ENCODE assay signal across 12 cellular contexts in the genomic region with DNA sequence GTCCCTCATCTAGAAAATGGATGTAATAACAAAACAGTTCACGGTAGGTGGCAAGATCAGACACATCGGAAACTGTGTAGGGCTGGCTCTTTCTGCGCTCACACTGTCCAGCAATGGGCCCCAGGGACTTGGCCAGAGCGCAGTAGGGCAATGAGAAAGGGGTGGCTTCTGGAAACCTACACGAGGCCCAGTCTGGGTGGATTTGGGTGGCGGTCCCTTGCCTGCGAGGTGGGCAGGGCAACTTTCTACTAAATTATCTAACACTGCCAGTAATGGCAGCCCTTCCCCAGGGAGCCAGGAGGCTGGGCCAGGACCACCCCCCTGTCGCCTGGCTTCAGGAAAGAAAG. TPM values are rescaled to one million over a fixed set of nuclear protein-coding genes. Genes with fewer than 3 reads are reported as not detected.
DNase-seq lines count a peak whose midpoint lies in the region; ATAC-seq, FAIRE-seq and TF ChIP-seq lines count a peak whose summit lies in the region.
"Had no signal": no experiment of that assay in that cellular context is flagged by ENCODE, and none has a peak within 500 bp of the region (broad histone marks: within the 10 kb centered on the region; RNA-seq: fewer than 3 reads in every experiment).

No MANE protein-coding gene starts in this region.

- FAIRE-seq in astrocyte (lab: Jason Lieb, UNC): no peak

- peaks cover 23% of the 10 kb centered on the region for H4K20me1 ChIP-seq in astrocyte (ENCODE audit: insufficient read depth, low read length)

- H2AFZ ChIP-seq in astrocyte (ENCODE audit: low read depth, low read length): no peak overlapping the region

- H3K27me3 ChIP-seq in right atrium auricular region (no peaks in the 10 kb centered on the region), astrocyte (ENCODE audit: insufficient read depth, low read length) (no peaks in the 10 kb centered on the region), vagina (no peaks in the 10 kb centered on the region)
- H3K27me3 ChIP-seq: body of pancreas had no signal

- ATAC-seq in left ventricle myocardium superior (no peak), HG03565 (IDR thresholded peaks at IDR 0.05; ENCODE audit: unreplicated experiment) (no peak)
- no peak for ATAC-seq in naive thymus-derived CD8-positive, alpha-beta T cell

- H3K36me3 Mint-ChIP-seq in astrocyte (ENCODE audit: low read depth, unreplicated experiment): no peaks in the 10 kb centered on the region
- no peaks in the 10 kb centered on the region for H3K36me3 Mint-ChIP-seq in naive thymus-derived CD8-positive, alpha-beta T cell
- H3K36me3 Mint-ChIP-seq: IgD-negative memory B cell had no signal

- no peak for TF ChIP-seq POLR2A in vagina (IDR thresholded peaks at IDR 0.05)

- peak overlapping the region; percentile 87 for H3K4me2 ChIP-seq in astrocyte (ENCODE audit: low read length)

- H3K4me3 Mint-ChIP-seq in astrocyte (ENCODE audit: unreplicated experiment): peak overlapping the region; percentile 84
- H3K4me3 Mint-ChIP-seq in naive thymus-derived CD8-positive, alpha-beta T cell: peak overlapping the region; percentile 48 to 93 (median 74)

- no peaks in the 10 kb centered on the region for H3K36me3 ChIP-seq in right atrium auricular region
- no peaks in the 10 kb centered on the region for H3K36me3 ChIP-seq in astrocyte (ENCODE audit: insufficient read depth, low read length)
- H3K36me3 ChIP-seq in vagina: no peaks in the 10 kb centered on the region

- H3K4me3 ChIP-seq in right atrium auricular region (no peak overlapping the region), astrocyte (ENCODE audit: insufficient read depth, low read depth, low read length) (no peak overlapping the region), vagina (peak overlapping the region in 1 of 2 donors; percentile 57)
- H3K4me3 ChIP-seq: body of pancreas had no signal

- H3K27ac ChIP-seq in right atrium auricular region: peak overlapping the region; percentile 50 to 60
- H3K27ac ChIP-seq in astrocyte (ENCODE audit: low read depth, low read length): no peak overlapping the region
- H3K27ac ChIP-seq in vagina: peak overlapping the region; percentile 76

- H3K4me1 ChIP-seq in right atrium auricular region (peaks cover 0 to 55% of the 10 kb centered on the region in 2 donors), astrocyte (ENCODE audit: insufficient read depth, low read length) (peaks cover 27% of the 10 kb centered on the region), vagina (peaks cover 57% of the 10 kb centered on the region)

- H3K4me1 Mint-ChIP-seq in astrocyte (ENCODE audit: low read depth, unreplicated experiment): peaks cover 24% of the 10 kb centered on the region
- peaks cover 25 to 42% (median 35%) of the 10 kb centered on the region in 4 donors for H3K4me1 Mint-ChIP-seq in naive thymus-derived CD8-positive, alpha-beta T cell

- H3K9ac ChIP-seq in astrocyte (ENCODE audit: low read length): no peak overlapping the region

- no peak overlapping the region for H3K27ac Mint-ChIP-seq in astrocyte (ENCODE audit: unreplicated experiment)
- H3K27ac Mint-ChIP-seq in naive thymus-derived CD8-positive, alpha-beta T cell: peak overlapping the region in 6 of 10 donors; percentile 2 to 85 (median 51)

- H3K27me3 Mint-ChIP-seq in astrocyte (ENCODE audit: low read depth, unreplicated experiment): no peaks in the 10 kb centered on the region
- peaks cover 0 to 2% (median 0%) of the 10 kb centered on the region in 5 donors for H3K27me3 Mint-ChIP-seq in naive thymus-derived CD8-positive, alpha-beta T cell

- H3K9me3 ChIP-seq in right atrium auricular region (no peaks in the 10 kb centered on the region), astrocyte (ENCODE audit: insufficient read depth, low read depth, low read length) (no peaks in the 10 kb centered on the region), vagina (no peaks in the 10 kb centered on the region)
- H3K9me3 ChIP-seq: body of pancreas had no signal

- intact Hi-C loops in left ventricle myocardium superior (cut with micrococcal nuclease) (no loop called here), vagina (cut with DNase I) (no loop called here)

- peaks cover 18% of the 10 kb centered on the region for H3K79me2 ChIP-seq in astrocyte (ENCODE audit: insufficient read depth, low read length)

- no peaks in the 10 kb centered on the region for H3K9me3 Mint-ChIP-seq in astrocyte (ENCODE audit: unreplicated experiment)
- H3K9me3 Mint-ChIP-seq in naive thymus-derived CD8-positive, alpha-beta T cell: no peaks in the 10 kb centered on the region
- H3K9me3 Mint-ChIP-seq: IgD-negative memory B cell had no signal

- POLR2A ChIA-PET in naive thymus-derived CD8-positive, alpha-beta T cell (lab: Charles Lee): interaction anchor here (0.5 to 6.1 kb wide), 4 partner anchors 9 to 360 kb away, joined by 3 to 241 read pairs (median 28); no protein-coding TSS in a partner anchor

- DNase-seq in right atrium auricular region (ENCODE audit: low spot score): no peak
- DNase-seq in left ventricle myocardium superior: no peak
- no peak for DNase-seq in astrocyte (ENCODE audit: low read depth)
- DNase-seq in naive thymus-derived CD8-positive, alpha-beta T cell: no peak
- no peak for DNase-seq in vagina (ENCODE audit: extremely low spot score in 2 of 2)
- DNase-seq in NCI-H82 (lab: John Stamatoyannopoulos, UW): no peak
- DNase-seq in SIG-M5 treated with dmso at 0.1 percent for 504 hours (lab: John Stamatoyannopoulos, UW; ENCODE audit: unreplicated experiment): no peak
- DNase-seq: body of pancreas, glutamatergic neuron, HCEC 1CT had no signal

- no peak for TF ChIP-seq CTCF in right atrium auricular region (IDR thresholded peaks at IDR 0.05)
- no peak for TF ChIP-seq CTCF in astrocyte (IDR thresholded peaks at IDR 0.05; ENCODE audit: insufficient read depth, low read depth, low read length)
- TF ChIP-seq CTCF in vagina (IDR thresholded peaks at IDR 0.05): no peak

RNA-seq across cellular contexts. Expression of a gene that starts 2.1 kb away (rescaled TPM):
- total RNA-seq in right atrium auricular region (10 to 100 TPM; 26.5 to 38.6 TPM), left ventricle myocardium superior (28.9 TPM), astrocyte (37.1 and 39.1 TPM in 2 replicates), vagina (41.5 TPM)
- total RNA-seq in naive thymus-derived CD8-positive, alpha-beta T cell: 100 to 1,000 TPM; 146 to 149 TPM
- polyA plus RNA-seq in naive thymus-derived CD8-positive, alpha-beta T cell: 1 to 10 TPM; 1.3 to 2.5 (median 1.6) TPM
